ENCODE assay signal across 21 cellular contexts in genomic region chr1:225915538-225915991, GRCh38. TPM values are rescaled to one million over a fixed set of nuclear protein-coding genes. Genes with fewer than 3 reads are reported as not detected.
DNase-seq lines count a peak whose midpoint lies in the region; ATAC-seq and TF ChIP-seq lines count a peak whose summit lies in the region.
"Had no signal": no experiment of that assay in that cellular context is flagged by ENCODE, and none has a peak within 500 bp of the region (broad histone marks: within the 10 kb centered on the region; RNA-seq: fewer than 3 reads in every experiment).

No MANE protein-coding gene starts in this region.

- H3K4me2 ChIP-seq in osteoblast (ENCODE audit: insufficient read depth, low read length): no peak overlapping the region

- TF ChIP-seq CTCF in natural killer cell (IDR thresholded peaks at IDR 0.05) (no peak), osteoblast (IDR thresholded peaks at IDR 0.05; ENCODE audit: extremely low read depth, low read depth, low read length) (no peak), progenitor cell of endocrine pancreas (IDR thresholded peaks at IDR 0.05; ENCODE audit: unreplicated experiment) (no peak)

- H2AFZ ChIP-seq in osteoblast (ENCODE audit: low read length): no peak overlapping the region

- no peaks in the 10 kb centered on the region for H3K9me3 ChIP-seq in osteoblast (ENCODE audit: low read depth, low read length)
- H3K9me3 ChIP-seq: heart right ventricle, left ventricle myocardium inferior, tibial artery had no signal

- H3K36me3 Mint-ChIP-seq in natural killer cell (no peaks in the 10 kb centered on the region), progenitor cell of endocrine pancreas (ENCODE audit: insufficient read depth) (peaks cover 17% of the 10 kb centered on the region)
- H3K36me3 Mint-ChIP-seq in natural killer cell treated with Interleukin-12 subunit alpha and Interleukin-12 subunit beta and Interleukin-15 and Interleukin-18, amount 100 ng/mL, for 72 hours: peaks cover 9% of the 10 kb centered on the region

- H3K9me3 Mint-ChIP-seq in natural killer cell (no peaks in the 10 kb centered on the region), progenitor cell of endocrine pancreas (ENCODE audit: low read depth) (no peaks in the 10 kb centered on the region)
- H3K9me3 Mint-ChIP-seq in natural killer cell treated with Interleukin-12 subunit alpha and Interleukin-12 subunit beta and Interleukin-15 and Interleukin-18, amount 100 ng/mL, for 72 hours: no peaks in the 10 kb centered on the region
- H3K9me3 Mint-ChIP-seq: T-cell had no signal

- no peak overlapping the region for H3K4me3 ChIP-seq in osteoblast (ENCODE audit: insufficient read depth, low read length)
- H3K4me3 ChIP-seq: GM12878, heart right ventricle, left ventricle myocardium inferior, tibial artery had no signal

- H3K27ac ChIP-seq in epithelial cell of prostate (peak overlapping the region; percentile 3), osteoblast (ENCODE audit: low read depth, low read length) (no peak overlapping the region)
- H3K27ac ChIP-seq: heart right ventricle, left ventricle myocardium inferior, tibial artery had no signal

- peaks cover 9% of the 10 kb centered on the region for H3K4me1 ChIP-seq in osteoblast (ENCODE audit: insufficient read depth, low read length)

- ATAC-seq in natural killer cell: peak in 1 of 3 donors; percentile 22
- no peak for ATAC-seq in natural killer cell treated with Interleukin-12 subunit alpha and Interleukin-12 subunit beta and Interleukin-15 and Interleukin-18, amount 100 ng/mL, for 72 hours
- ATAC-seq in HG03135 (IDR thresholded peaks at IDR 0.05; ENCODE audit: unreplicated experiment): no peak
- ATAC-seq: activated CD4-positive, CD25-positive, alpha-beta regulatory T cell treated with anti-CD3 and anti-CD28 coated beads, Interleukin-2, amount 50 U/mL, for 24 hours; GM12878; heart right ventricle; PC-3; T-cell had no signal

- H4K20me1 ChIP-seq in osteoblast (ENCODE audit: insufficient read depth, low read length): peaks cover 2% of the 10 kb centered on the region

- H3K27me3 ChIP-seq in osteoblast (ENCODE audit: insufficient read depth, low read length): no peaks in the 10 kb centered on the region
- H3K27me3 ChIP-seq: heart right ventricle, tibial artery had no signal

- DNase-seq in natural killer cell: no peak
- DNase-seq in natural killer cell treated with Interleukin-12 subunit alpha and Interleukin-12 subunit beta and Interleukin-15 and Interleukin-18, amount 100 ng/mL, for 72 hours (ENCODE audit: low spot score): no peak
- DNase-seq in NCI-H524 (lab: John Stamatoyannopoulos, UW): peak; percentile 70 to 91
- DNase-seq in epithelial cell of prostate (ENCODE audit: low read depth, low spot score): no peak
- DNase-seq in osteoblast (ENCODE audit: insufficient read length, low spot score, missing footprints): no peak
- DNase-seq in progenitor cell of endocrine pancreas (ENCODE audit: low spot score, unreplicated experiment): no peak
- DNase-seq in NCI-H526 (lab: John Stamatoyannopoulos, UW): no peak
- DNase-seq: activated CD8-positive, alpha-beta memory T cell treated with anti-CD3 and anti-CD28 coated beads, Interleukin-2, amount 50 U/mL, for 4 hours; EL; erythroblast; heart right ventricle; left ventricle myocardium inferior; NCI-H146; PC-3; T-cell; tibial artery had no signal

- H3K27me3 Mint-ChIP-seq in natural killer cell (ENCODE audit: low read depth in 2 of 2): no peaks in the 10 kb centered on the region
- H3K27me3 Mint-ChIP-seq in natural killer cell treated with Interleukin-12 subunit alpha and Interleukin-12 subunit beta and Interleukin-15 and Interleukin-18, amount 100 ng/mL, for 72 hours: no peaks in the 10 kb centered on the region
- H3K27me3 Mint-ChIP-seq in progenitor cell of endocrine pancreas: peaks cover 12% of the 10 kb centered on the region
- H3K27me3 Mint-ChIP-seq: activated naive CD8-positive, alpha-beta T cell; T-cell had no signal

- no peaks in the 10 kb centered on the region for H3K79me2 ChIP-seq in osteoblast (ENCODE audit: insufficient read depth, low read length)

- intact Hi-C loops in natural killer cell (cut with micrococcal nuclease): no loop called here

- H3K4me3 Mint-ChIP-seq in natural killer cell (peak overlapping the region; percentile 28), progenitor cell of endocrine pancreas (ENCODE audit: low read depth) (no peak overlapping the region)
- no peak overlapping the region for H3K4me3 Mint-ChIP-seq in natural killer cell treated with Interleukin-12 subunit alpha and Interleukin-12 subunit beta and Interleukin-15 and Interleukin-18, amount 100 ng/mL, for 72 hours
- H3K4me3 Mint-ChIP-seq: activated naive CD8-positive, alpha-beta T cell; T-cell had no signal

- peak overlapping the region in 1 of 2 donors; percentile 61 for H3K27ac Mint-ChIP-seq in natural killer cell
- H3K27ac Mint-ChIP-seq in natural killer cell treated with Interleukin-12 subunit alpha and Interleukin-12 subunit beta and Interleukin-15 and Interleukin-18, amount 100 ng/mL, for 72 hours: no peak overlapping the region
- no peak overlapping the region for H3K27ac Mint-ChIP-seq in progenitor cell of endocrine pancreas
- H3K27ac Mint-ChIP-seq: activated naive CD8-positive, alpha-beta T cell had no signal

- H3K36me3 ChIP-seq in osteoblast (ENCODE audit: insufficient read depth, low read length): peaks cover 17% of the 10 kb centered on the region

- peaks cover 32 to 39% of the 10 kb centered on the region in 2 donors for H3K4me1 Mint-ChIP-seq in natural killer cell
- peaks cover 16 to 19% of the 10 kb centered on the region in 2 donors for H3K4me1 Mint-ChIP-seq in natural killer cell treated with Interleukin-12 subunit alpha and Interleukin-12 subunit beta and Interleukin-15 and Interleukin-18, amount 100 ng/mL, for 72 hours (ENCODE audit: low read depth in 2 of 2)
- H3K4me1 Mint-ChIP-seq in progenitor cell of endocrine pancreas (ENCODE audit: low read depth): no peaks in the 10 kb centered on the region

RNA-seq across cellular contexts. Expression of gene PYCR2, which starts 8.5 kb away (rescaled TPM):
- 10 to 100 TPM; 57.7 to 74.5 (median 62.6) TPM for total RNA-seq in natural killer cell
- total RNA-seq in natural killer cell treated with Interleukin-12 subunit alpha and Interleukin-12 subunit beta and Interleukin-15 and Interleukin-18, amount 100 ng/mL, for 72 hours: 100 to 1,000 TPM; 102 to 127 TPM
- 25.9 and 29.0 TPM in 2 replicates for total RNA-seq in osteoblast
- total RNA-seq in progenitor cell of endocrine pancreas: 54.5 and 54.8 TPM in 2 replicates

RNA-seq across cellular contexts. Expression of gene LEFTY2, which starts 25.5 kb away (rescaled TPM):
- total RNA-seq in natural killer cell (not detected), osteoblast (not detected in 2 replicates), progenitor cell of endocrine pancreas (0.22 and 0.51 TPM in 2 replicates)
- not detected for total RNA-seq in natural killer cell treated with Interleukin-12 subunit alpha and Interleukin-12 subunit beta and Interleukin-15 and Interleukin-18, amount 100 ng/mL, for 72 hours
- total RNA-seq: GM12878, PC-3, renal cortical epithelial cell had no signal

RNA-seq across cellular contexts. Expression of gene LEFTY1, which starts 26.6 kb away (rescaled TPM):
- total RNA-seq in natural killer cell (not detected), osteoblast (under 0.01 TPM in 1 of 2 replicates, not detected in the other), progenitor cell of endocrine pancreas (22.9 and 26.0 TPM in 2 replicates)
- total RNA-seq in natural killer cell treated with Interleukin-12 subunit alpha and Interleukin-12 subunit beta and Interleukin-15 and Interleukin-18, amount 100 ng/mL, for 72 hours: not detected
- total RNA-seq: PC-3 had no signal

RNA-seq across cellular contexts. Expression of gene TMEM63A, which starts 33.4 kb away (rescaled TPM):
- 100 to 1,000 TPM; 101 to 166 (median 113) TPM for total RNA-seq in natural killer cell
- total RNA-seq in natural killer cell treated with Interleukin-12 subunit alpha and Interleukin-12 subunit beta and Interleukin-15 and Interleukin-18, amount 100 ng/mL, for 72 hours: 10 to 100 TPM; 42.7 to 53.6 TPM
- 23.2 and 31.5 TPM in 2 replicates for total RNA-seq in osteoblast
- 236 and 246 TPM in 2 replicates for total RNA-seq in progenitor cell of endocrine pancreas

Comparison
In these comparisons a context has a peak if more than half of its experiments do, and no peak if none do; other contexts are left out.
1. DNase-seq: peak in NCI-H524 (2 of 2); none in natural killer cell (single experiment), natural killer cell treated with Interleukin-12 subunit alpha and Interleukin-12 subunit beta and Interleukin-15 and Interleukin-18, amount 100 ng/mL, for 72 hours (single experiment), epithelial cell of prostate (single experiment), osteoblast (single experiment), progenitor cell of endocrine pancreas (single experiment) and NCI-H526 (0 of 2).
2. RNA of gene LEFTY1, which starts 26.6 kb away (total RNA-seq): 22.9 to 26.0 TPM in progenitor cell of endocrine pancreas; not detected in natural killer cell treated with Interleukin-12 subunit alpha and Interleukin-12 subunit beta and Interleukin-15 and Interleukin-18, amount 100 ng/mL, for 72 hours, not detected in natural killer cell and under 0.01 TPM in osteoblast; every median in the first group is over 10 times any median in the second.